ENCODE assay signal across 1 cellular context in the genomic region with DNA sequence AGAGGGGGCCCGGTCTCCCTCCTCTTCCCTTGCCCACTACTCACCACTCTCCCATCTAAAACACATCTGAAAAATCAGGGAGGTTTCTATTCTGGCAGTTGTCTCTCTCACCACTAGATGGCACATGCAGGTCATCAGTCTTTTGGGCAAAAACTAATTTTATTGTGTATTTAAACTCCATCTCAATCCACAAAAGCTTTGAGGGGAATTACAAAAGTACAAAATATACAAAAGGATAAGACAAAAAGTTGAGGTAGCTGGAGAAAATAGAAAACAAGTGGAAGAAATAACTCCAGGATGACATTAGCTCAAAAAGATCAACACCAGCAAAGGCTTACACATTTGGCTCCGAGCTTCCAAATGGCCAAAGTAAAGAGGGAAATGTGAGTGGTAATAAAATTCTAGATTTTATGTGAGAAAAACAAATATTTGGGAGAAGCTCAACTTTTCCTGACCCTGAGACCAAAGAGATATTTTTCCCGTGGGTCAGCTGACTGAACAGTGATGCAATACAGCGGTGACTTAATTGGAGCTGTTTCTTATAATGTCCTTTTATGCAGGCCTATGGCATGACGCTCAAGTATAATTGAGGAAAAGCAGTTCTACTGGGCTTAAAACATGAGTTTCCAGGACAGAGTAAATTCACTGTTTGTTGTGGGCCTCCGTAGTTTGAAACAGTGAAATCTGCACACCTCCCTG.
TF ChIP-seq lines count a peak whose summit lies in the region.

No MANE protein-coding gene starts in this region.

TF ChIP-seq in HEK293, 187 proteins besides CTCF, POLR2A, EP300 and RAD21 (continued from another document):
- TF ChIP-seq, protein P1, sequence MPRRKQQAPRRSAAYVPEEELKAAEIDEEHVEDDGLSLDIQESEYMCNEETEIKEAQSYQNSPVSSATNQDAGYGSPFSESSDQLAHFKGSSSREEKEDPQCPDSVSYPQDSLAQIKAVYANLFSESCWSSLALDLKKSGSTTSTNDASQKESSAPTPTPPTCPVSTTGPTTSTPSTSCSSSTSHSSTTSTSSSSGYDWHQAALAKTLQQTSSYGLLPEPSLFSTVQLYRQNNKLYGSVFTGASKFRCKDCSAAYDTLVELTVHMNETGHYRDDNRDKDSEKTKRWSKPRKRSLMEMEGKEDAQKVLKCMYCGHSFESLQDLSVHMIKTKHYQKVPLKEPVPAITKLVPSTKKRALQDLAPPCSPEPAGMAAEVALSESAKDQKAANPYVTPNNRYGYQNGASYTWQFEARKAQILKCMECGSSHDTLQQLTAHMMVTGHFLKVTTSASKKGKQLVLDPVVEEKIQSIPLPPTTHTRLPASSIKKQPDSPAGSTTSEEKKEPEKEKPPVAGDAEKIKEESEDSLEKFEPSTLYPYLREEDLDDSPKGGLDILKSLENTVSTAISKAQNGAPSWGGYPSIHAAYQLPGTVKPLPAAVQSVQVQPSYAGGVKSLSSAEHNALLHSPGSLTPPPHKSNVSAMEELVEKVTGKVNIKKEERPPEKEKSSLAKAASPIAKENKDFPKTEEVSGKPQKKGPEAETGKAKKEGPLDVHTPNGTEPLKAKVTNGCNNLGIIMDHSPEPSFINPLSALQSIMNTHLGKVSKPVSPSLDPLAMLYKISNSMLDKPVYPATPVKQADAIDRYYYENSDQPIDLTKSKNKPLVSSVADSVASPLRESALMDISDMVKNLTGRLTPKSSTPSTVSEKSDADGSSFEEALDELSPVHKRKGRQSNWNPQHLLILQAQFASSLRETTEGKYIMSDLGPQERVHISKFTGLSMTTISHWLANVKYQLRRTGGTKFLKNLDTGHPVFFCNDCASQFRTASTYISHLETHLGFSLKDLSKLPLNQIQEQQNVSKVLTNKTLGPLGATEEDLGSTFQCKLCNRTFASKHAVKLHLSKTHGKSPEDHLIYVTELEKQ (tag by site-specific recombination; IDR thresholded peaks at IDR 0.05; ENCODE audit: borderline replicate concordance), result no peak
